In the genomic region with DNA sequence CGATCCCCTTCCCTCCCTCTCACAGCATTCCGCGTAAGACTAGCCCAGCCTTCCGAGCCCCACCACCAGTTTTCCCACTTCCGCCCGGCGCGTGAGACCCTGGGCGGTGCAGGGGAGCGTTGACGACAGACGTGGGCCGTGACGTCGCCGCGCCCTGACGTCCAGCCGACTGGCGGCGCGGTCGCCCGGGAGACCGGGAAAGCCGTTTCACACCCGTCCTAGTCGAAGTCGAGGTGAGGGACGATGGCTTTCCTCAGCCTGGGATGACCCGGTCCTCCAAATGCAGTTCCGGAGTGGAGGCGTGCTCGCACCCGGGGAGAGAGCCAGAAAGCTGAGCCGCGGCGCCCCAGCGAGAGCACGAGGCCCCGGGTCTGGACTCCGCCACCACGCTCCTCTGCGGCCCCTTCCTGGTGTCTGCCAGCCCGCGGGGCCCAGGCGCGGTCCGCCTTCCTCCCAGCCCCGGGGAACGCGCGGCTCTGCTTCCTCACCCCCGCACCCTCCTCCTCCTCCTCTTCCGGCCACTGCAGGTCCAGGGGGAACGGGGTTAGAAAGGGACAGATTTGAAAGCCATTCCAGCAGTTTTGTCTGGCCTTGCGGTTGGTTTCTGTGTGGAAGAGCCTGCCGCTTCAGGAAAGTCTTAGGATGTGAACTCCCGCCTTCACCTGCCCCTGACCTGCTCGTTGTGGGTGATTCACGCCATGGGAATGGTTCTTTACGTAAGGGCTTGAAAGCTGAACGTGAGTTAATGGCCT, we compare ENCODE assay signal across 1 cellular context.
TF ChIP-seq lines count a peak whose summit lies in the region.

A gene (plus strand): TSS at position 210 of the 752 bp plus-strand sequence. CDS start 2,977 bp downstream, outside the sequence.

TF ChIP-seq in K562, 482 proteins besides CTCF, POLR2A, EP300 and RAD21 (continued from another document and continues in another):
- TF ChIP-seq ZC3H4 (CRISPR knock-in tag; IDR thresholded peaks at IDR 0.05; ENCODE audit: borderline replicate concordance), result no peak; the same call in 1 of the 2 replicates
- TF ChIP-seq, protein P1, sequence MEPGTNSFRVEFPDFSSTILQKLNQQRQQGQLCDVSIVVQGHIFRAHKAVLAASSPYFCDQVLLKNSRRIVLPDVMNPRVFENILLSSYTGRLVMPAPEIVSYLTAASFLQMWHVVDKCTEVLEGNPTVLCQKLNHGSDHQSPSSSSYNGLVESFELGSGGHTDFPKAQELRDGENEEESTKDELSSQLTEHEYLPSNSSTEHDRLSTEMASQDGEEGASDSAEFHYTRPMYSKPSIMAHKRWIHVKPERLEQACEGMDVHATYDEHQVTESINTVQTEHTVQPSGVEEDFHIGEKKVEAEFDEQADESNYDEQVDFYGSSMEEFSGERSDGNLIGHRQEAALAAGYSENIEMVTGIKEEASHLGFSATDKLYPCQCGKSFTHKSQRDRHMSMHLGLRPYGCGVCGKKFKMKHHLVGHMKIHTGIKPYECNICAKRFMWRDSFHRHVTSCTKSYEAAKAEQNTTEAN (CRISPR knock-in tag; IDR thresholded peaks at IDR 0.05), result peak; percentile 84; the same call in 1 of the 2 replicates
- TF ChIP-seq CSDE1 (IDR thresholded peaks at IDR 0.05), result peak in 1 of 2 experiments; percentile 84; a peak in 2 of 4 replicates
- TF ChIP-seq, protein P2, sequence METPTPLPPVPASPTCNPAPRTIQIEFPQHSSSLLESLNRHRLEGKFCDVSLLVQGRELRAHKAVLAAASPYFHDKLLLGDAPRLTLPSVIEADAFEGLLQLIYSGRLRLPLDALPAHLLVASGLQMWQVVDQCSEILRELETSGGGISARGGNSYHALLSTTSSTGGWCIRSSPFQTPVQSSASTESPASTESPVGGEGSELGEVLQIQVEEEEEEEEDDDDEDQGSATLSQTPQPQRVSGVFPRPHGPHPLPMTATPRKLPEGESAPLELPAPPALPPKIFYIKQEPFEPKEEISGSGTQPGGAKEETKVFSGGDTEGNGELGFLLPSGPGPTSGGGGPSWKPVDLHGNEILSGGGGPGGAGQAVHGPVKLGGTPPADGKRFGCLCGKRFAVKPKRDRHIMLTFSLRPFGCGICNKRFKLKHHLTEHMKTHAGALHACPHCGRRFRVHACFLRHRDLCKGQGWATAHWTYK (CRISPR knock-in tag; IDR thresholded peaks at IDR 0.05), result 0 out of 2 replicates have a peak, but pooled peaks have one; percentile 13
- peak; percentile 93; the same call in 1 of the 2 replicates for TF ChIP-seq ELF4 (CRISPR knock-in tag; IDR thresholded peaks at IDR 0.05)
- no peak for TF ChIP-seq HNRNPL (IDR thresholded peaks at IDR 0.05; ENCODE audit: low read depth, low read length)
- TF ChIP-seq LCOR (CRISPR knock-in tag; IDR thresholded peaks at IDR 0.05), result no peak
- peak; percentile 73; the same call in 1 of the 2 replicates for TF ChIP-seq DMBX1 (CRISPR knock-in tag; IDR thresholded peaks at IDR 0.05; ENCODE audit: borderline replicate concordance)
- peak; percentile 82 for TF ChIP-seq GABPB1 (CRISPR knock-in tag; IDR thresholded peaks at IDR 0.05)
- TF ChIP-seq, protein P3, sequence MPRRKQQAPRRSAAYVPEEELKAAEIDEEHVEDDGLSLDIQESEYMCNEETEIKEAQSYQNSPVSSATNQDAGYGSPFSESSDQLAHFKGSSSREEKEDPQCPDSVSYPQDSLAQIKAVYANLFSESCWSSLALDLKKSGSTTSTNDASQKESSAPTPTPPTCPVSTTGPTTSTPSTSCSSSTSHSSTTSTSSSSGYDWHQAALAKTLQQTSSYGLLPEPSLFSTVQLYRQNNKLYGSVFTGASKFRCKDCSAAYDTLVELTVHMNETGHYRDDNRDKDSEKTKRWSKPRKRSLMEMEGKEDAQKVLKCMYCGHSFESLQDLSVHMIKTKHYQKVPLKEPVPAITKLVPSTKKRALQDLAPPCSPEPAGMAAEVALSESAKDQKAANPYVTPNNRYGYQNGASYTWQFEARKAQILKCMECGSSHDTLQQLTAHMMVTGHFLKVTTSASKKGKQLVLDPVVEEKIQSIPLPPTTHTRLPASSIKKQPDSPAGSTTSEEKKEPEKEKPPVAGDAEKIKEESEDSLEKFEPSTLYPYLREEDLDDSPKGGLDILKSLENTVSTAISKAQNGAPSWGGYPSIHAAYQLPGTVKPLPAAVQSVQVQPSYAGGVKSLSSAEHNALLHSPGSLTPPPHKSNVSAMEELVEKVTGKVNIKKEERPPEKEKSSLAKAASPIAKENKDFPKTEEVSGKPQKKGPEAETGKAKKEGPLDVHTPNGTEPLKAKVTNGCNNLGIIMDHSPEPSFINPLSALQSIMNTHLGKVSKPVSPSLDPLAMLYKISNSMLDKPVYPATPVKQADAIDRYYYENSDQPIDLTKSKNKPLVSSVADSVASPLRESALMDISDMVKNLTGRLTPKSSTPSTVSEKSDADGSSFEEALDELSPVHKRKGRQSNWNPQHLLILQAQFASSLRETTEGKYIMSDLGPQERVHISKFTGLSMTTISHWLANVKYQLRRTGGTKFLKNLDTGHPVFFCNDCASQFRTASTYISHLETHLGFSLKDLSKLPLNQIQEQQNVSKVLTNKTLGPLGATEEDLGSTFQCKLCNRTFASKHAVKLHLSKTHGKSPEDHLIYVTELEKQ (CRISPR knock-in tag; IDR thresholded peaks at IDR 0.05), result peak; percentile 37; the same call in 1 of the 2 replicates
- no peak for TF ChIP-seq ZNF146 (CRISPR knock-in tag; IDR thresholded peaks at IDR 0.05; ENCODE audit: unreplicated experiment)
- no peak for TF ChIP-seq ZNF384 (IDR thresholded peaks at IDR 0.05; ENCODE audit: low read depth, low read length)
- TF ChIP-seq PRMT5 (CRISPR knock-in tag; IDR thresholded peaks at IDR 0.05), result no peak
- peak; percentile 29 for TF ChIP-seq FIP1L1 (IDR thresholded peaks at IDR 0.05; ENCODE audit: low read depth, low read length, poor library complexity, severe bottlenecking)
- TF ChIP-seq POLR2AphosphoS2 (IDR thresholded peaks at IDR 0.05; ENCODE audit: low read length), result no peak
- TF ChIP-seq CBFA2T2 (conservative IDR thresholded peaks at IDR 0.05), result no peak
- peak; percentile 77 for TF ChIP-seq BHLHE40 (IDR thresholded peaks at IDR 0.05; ENCODE audit: low read length)
- TF ChIP-seq, protein P4, sequence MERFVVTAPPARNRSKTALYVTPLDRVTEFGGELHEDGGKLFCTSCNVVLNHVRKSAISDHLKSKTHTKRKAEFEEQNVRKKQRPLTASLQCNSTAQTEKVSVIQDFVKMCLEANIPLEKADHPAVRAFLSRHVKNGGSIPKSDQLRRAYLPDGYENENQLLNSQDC (CRISPR knock-in tag; IDR thresholded peaks at IDR 0.05), result no peak
- TF ChIP-seq SIRT6 (IDR thresholded peaks at IDR 0.05; ENCODE audit: low read depth, low read length), result no peak
- TF ChIP-seq MBD2 (IDR thresholded peaks at IDR 0.05; ENCODE audit: borderline replicate concordance, low read depth), result peak; percentile 61
- TF ChIP-seq RAD51 (IDR thresholded peaks at IDR 0.05; ENCODE audit: borderline replicate concordance, low read depth), result no peak
- no peak for TF ChIP-seq ZNF445 (CRISPR knock-in tag; IDR thresholded peaks at IDR 0.05; ENCODE audit: low read depth)
- no peak for TF ChIP-seq NR2F6 (CRISPR knock-in tag; IDR thresholded peaks at IDR 0.05)
- 0 out of 3 replicates have a peak, but pooled peaks of 1 of the 2 experiments have one; percentile 7 for TF ChIP-seq CBX3 (IDR thresholded peaks at IDR 0.05; ENCODE audit: borderline replicate concordance in 1 of 2, low read length in 2 of 2)
- TF ChIP-seq ADNP (tag; IDR thresholded peaks at IDR 0.05), result no peak
- TF ChIP-seq, protein P5, sequence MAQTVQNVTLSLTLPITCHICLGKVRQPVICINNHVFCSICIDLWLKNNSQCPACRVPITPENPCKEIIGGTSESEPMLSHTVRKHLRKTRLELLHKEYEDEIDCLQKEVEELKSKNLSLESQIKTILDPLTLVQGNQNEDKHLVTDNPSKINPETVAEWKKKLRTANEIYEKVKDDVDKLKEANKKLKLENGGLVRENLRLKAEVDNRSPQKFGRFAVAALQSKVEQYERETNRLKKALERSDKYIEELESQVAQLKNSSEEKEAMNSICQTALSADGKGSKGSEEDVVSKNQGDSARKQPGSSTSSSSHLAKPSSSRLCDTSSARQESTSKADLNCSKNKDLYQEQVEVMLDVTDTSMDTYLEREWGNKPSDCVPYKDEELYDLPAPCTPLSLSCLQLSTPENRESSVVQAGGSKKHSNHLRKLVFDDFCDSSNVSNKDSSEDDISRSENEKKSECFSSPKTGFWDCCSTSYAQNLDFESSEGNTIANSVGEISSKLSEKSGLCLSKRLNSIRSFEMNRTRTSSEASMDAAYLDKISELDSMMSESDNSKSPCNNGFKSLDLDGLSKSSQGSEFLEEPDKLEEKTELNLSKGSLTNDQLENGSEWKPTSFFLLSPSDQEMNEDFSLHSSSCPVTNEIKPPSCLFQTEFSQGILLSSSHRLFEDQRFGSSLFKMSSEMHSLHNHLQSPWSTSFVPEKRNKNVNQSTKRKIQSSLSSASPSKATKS (CRISPR knock-in tag; IDR thresholded peaks at IDR 0.05), result no peak
- TF ChIP-seq, protein P6, sequence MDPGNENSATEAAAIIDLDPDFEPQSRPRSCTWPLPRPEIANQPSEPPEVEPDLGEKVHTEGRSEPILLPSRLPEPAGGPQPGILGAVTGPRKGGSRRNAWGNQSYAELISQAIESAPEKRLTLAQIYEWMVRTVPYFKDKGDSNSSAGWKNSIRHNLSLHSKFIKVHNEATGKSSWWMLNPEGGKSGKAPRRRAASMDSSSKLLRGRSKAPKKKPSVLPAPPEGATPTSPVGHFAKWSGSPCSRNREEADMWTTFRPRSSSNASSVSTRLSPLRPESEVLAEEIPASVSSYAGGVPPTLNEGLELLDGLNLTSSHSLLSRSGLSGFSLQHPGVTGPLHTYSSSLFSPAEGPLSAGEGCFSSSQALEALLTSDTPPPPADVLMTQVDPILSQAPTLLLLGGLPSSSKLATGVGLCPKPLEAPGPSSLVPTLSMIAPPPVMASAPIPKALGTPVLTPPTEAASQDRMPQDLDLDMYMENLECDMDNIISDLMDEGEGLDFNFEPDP (CRISPR knock-in tag; IDR thresholded peaks at IDR 0.05), result 0 out of 2 replicates have a peak, but pooled peaks have one; percentile 27
- TF ChIP-seq BRCA1 (IDR thresholded peaks at IDR 0.05), result no peak
- no peak for TF ChIP-seq BRCA1 (CRISPR knock-in tag; IDR thresholded peaks at IDR 0.05)
- no peak for TF ChIP-seq CBX2 (IDR thresholded peaks at IDR 0.05; ENCODE audit: insufficient read depth, low read length, poor library complexity, severe bottlenecking)
- TF ChIP-seq, protein P7, sequence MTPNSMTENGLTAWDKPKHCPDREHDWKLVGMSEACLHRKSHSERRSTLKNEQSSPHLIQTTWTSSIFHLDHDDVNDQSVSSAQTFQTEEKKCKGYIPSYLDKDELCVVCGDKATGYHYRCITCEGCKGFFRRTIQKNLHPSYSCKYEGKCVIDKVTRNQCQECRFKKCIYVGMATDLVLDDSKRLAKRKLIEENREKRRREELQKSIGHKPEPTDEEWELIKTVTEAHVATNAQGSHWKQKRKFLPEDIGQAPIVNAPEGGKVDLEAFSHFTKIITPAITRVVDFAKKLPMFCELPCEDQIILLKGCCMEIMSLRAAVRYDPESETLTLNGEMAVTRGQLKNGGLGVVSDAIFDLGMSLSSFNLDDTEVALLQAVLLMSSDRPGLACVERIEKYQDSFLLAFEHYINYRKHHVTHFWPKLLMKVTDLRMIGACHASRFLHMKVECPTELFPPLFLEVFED (CRISPR knock-in tag; conservative IDR thresholded peaks at IDR 0.05), result no peak
- no peak for TF ChIP-seq HNRNPK (IDR thresholded peaks at IDR 0.05; ENCODE audit: low read depth, low read length, poor library complexity, severe bottlenecking)
- TF ChIP-seq IFI16 (CRISPR knock-in tag; IDR thresholded peaks at IDR 0.05), result no peak
- TF ChIP-seq, protein P8, sequence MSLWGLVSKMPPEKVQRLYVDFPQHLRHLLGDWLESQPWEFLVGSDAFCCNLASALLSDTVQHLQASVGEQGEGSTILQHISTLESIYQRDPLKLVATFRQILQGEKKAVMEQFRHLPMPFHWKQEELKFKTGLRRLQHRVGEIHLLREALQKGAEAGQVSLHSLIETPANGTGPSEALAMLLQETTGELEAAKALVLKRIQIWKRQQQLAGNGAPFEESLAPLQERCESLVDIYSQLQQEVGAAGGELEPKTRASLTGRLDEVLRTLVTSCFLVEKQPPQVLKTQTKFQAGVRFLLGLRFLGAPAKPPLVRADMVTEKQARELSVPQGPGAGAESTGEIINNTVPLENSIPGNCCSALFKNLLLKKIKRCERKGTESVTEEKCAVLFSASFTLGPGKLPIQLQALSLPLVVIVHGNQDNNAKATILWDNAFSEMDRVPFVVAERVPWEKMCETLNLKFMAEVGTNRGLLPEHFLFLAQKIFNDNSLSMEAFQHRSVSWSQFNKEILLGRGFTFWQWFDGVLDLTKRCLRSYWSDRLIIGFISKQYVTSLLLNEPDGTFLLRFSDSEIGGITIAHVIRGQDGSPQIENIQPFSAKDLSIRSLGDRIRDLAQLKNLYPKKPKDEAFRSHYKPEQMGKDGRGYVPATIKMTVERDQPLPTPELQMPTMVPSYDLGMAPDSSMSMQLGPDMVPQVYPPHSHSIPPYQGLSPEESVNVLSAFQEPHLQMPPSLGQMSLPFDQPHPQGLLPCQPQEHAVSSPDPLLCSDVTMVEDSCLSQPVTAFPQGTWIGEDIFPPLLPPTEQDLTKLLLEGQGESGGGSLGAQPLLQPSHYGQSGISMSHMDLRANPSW (CRISPR knock-in tag; IDR thresholded peaks at IDR 0.05), result no peak
- TF ChIP-seq GATAD2A (IDR thresholded peaks at IDR 0.05), result peak; percentile 54
- TF ChIP-seq, protein P9, sequence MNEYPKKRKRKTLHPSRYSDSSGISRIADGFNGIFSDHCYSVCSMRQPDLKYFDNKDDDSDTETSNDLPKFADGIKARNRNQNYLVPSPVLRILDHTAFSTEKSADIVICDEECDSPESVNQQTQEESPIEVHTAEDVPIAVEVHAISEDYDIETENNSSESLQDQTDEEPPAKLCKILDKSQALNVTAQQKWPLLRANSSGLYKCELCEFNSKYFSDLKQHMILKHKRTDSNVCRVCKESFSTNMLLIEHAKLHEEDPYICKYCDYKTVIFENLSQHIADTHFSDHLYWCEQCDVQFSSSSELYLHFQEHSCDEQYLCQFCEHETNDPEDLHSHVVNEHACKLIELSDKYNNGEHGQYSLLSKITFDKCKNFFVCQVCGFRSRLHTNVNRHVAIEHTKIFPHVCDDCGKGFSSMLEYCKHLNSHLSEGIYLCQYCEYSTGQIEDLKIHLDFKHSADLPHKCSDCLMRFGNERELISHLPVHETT (CRISPR knock-in tag; conservative IDR thresholded peaks at IDR 0.05 in 1 of 2, IDR thresholded peaks at IDR 0.05 in 1 of 2), result peak in 1 of 2 experiments; percentile 46; a peak in 1 of 4 replicates
- TF ChIP-seq ZNF274 (IDR thresholded peaks at IDR 0.05; ENCODE audit: borderline replicate concordance, low read depth, low read length), result no peak
- no peak for TF ChIP-seq ZNF24 (IDR thresholded peaks at IDR 0.05)
- TF ChIP-seq, protein P10, sequence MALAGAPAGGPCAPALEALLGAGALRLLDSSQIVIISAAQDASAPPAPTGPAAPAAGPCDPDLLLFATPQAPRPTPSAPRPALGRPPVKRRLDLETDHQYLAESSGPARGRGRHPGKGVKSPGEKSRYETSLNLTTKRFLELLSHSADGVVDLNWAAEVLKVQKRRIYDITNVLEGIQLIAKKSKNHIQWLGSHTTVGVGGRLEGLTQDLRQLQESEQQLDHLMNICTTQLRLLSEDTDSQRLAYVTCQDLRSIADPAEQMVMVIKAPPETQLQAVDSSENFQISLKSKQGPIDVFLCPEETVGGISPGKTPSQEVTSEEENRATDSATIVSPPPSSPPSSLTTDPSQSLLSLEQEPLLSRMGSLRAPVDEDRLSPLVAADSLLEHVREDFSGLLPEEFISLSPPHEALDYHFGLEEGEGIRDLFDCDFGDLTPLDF (CRISPR knock-in tag; IDR thresholded peaks at IDR 0.05), result peak; percentile 32; the same call in 1 of the 2 replicates
- TF ChIP-seq GTF2E2 (tag; IDR thresholded peaks at IDR 0.05), result no peak
- TF ChIP-seq KLF16 (IDR thresholded peaks at IDR 0.05), result no peak
- TF ChIP-seq NRF1 (conservative IDR thresholded peaks at IDR 0.05 in 1 of 2, IDR thresholded peaks at IDR 0.05 in 1 of 2), result peak; percentile 51 to 58
- no peak for TF ChIP-seq JUNB (CRISPR knock-in tag; conservative IDR thresholded peaks at IDR 0.05)
